24 cellular contexts compared by ENCODE assay signal in genomic region chr16:86209202-86209601, GRCh38.
"Had no signal": no experiment of that assay in that cellular context is flagged by ENCODE, and none has a peak within 500 bp of the region (broad histone marks: within the 10 kb centered on the region; RNA-seq: fewer than 3 reads in every experiment).

No MANE protein-coding gene starts in this region.

- H3K4me3 Mint-ChIP-seq: immature natural killer cell, mesothelial cell of epicardium, naive B cell had no signal

- H3K27ac ChIP-seq: coronary artery, dorsolateral prefrontal cortex, epithelial cell of prostate, esophagus squamous epithelium, gastroesophageal sphincter, heart left ventricle, hepatocyte, left lung, lower lobe of right lung had no signal

- H3K27ac Mint-ChIP-seq: immature natural killer cell, mesothelial cell of epicardium, naive B cell had no signal

- ATAC-seq: esophagus mucosa, gastroesophageal sphincter, heart left ventricle, left cardiac atrium, left lung, left ventricle myocardium superior, lower lobe of right lung, mucosa of descending colon had no signal

- H3K4me3 ChIP-seq: coronary artery, dorsolateral prefrontal cortex, esophagus squamous epithelium, gastroesophageal sphincter, heart left ventricle, hepatocyte, left lung, lower lobe of right lung, mucosa of descending colon had no signal

- DNase-seq: dermis blood vessel endothelial cell; effector CD4-positive, alpha-beta T cell; effector memory CD4-positive, alpha-beta T cell; erythroblast; esophagus squamous epithelium; foreskin fibroblast; foreskin melanocyte; heart left ventricle; hypothalamus; immature natural killer cell; left cardiac atrium; left lung; left ventricle myocardium superior; lower lobe of right lung; mesenchymal stem cell; mucosa of descending colon; naive B cell had no signal

- H3K4me2 ChIP-seq: hepatocyte had no signal

- H3K4me1 ChIP-seq: left lung had no signal

- H3K36me3 Mint-ChIP-seq: immature natural killer cell, mesothelial cell of epicardium had no signal

- H3K9me3 ChIP-seq: esophagus squamous epithelium, gastroesophageal sphincter, lower lobe of right lung, mucosa of descending colon had no signal

- H2AFZ ChIP-seq: hepatocyte had no signal

- H3K27me3 ChIP-seq: esophagus squamous epithelium, gastroesophageal sphincter, hepatocyte, left lung had no signal

- H3K36me3 ChIP-seq: esophagus squamous epithelium, gastroesophageal sphincter, heart left ventricle, left lung, lower lobe of right lung had no signal
